ENCODE assay signal across 10 cellular contexts in the genomic region with DNA sequence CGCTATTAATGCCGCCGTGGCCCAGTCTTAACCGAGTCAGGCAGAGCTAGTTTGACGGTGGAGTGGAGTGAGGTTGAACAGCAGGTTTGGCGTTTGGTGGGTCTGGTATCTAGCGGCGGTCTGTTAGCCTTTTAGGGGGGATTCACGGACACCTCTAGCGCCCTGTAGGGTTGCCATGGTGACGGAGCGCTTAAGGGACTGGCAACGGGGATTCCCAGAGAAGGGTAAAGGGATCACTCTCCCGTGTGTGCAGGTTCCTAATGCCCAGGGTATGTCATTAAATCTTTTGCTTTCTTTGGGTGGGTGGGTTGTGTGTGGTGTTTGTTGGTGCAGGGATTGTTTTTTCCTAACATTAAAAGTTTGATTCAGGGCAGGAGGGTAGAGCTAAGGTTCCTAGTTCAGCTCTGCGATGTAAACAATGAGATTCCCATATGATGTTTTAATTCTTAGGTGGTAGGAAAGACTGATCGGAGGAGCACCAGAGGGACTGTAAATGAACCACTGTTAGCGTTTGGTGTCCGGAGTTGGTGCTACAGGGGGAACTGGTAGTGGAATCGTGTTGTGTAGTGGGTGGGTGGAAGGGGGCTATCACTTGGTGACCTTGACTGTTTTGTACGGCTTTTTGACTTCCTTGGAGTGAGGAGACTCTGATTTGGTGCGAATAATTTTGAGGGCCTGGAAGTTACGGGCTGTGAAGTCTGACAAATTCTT. TPM values are rescaled to one million over a fixed set of nuclear protein-coding genes. Genes with fewer than 3 reads are reported as not detected.
DNase-seq lines count a peak whose midpoint lies in the region; ATAC-seq, FAIRE-seq and TF ChIP-seq lines count a peak whose summit lies in the region.
"Had no signal": no experiment of that assay in that cellular context is flagged by ENCODE, and none has a peak within 500 bp of the region (broad histone marks: within the 10 kb centered on the region; RNA-seq: fewer than 3 reads in every experiment).

No MANE protein-coding gene starts in this region.

- H3K27ac ChIP-seq in hepatocyte = peak overlapping the region; percentile 59
- H3K27ac ChIP-seq in skeletal muscle tissue (ENCODE audit: low read depth, low read length) = peak overlapping the region; percentile 100

- TF ChIP-seq CTCF in hepatocyte (IDR thresholded peaks at IDR 0.05; ENCODE audit: poor library complexity) = no peak

- H3K9me3 ChIP-seq in hepatocyte (ENCODE audit: low read depth) (no peaks in the 10 kb centered on the region), skeletal muscle tissue (ENCODE audit: control insufficient read depth in 3 of 3, low read length in 3 of 3) (no peaks in the 10 kb centered on the region)

- peaks cover 31% of the 10 kb centered on the region for H3K4me1 Mint-ChIP-seq in activated naive CD4-positive, alpha-beta T cell treated with anti-CD3 and anti-CD28 coated beads, Interleukin-2, amount 50 U/mL, for 24 hours

- H3K79me2 ChIP-seq in hepatocyte = peaks cover 83% of the 10 kb centered on the region

- H4K20me1 ChIP-seq in hepatocyte (ENCODE audit: insufficient read depth, poor library complexity, severe bottlenecking) = peaks cover 62% of the 10 kb centered on the region

- peak overlapping the region; percentile 83 to 93 (median 93) for H3K9ac ChIP-seq in skeletal muscle tissue (ENCODE audit: low read depth in 1 of 3, low read length in 3 of 3)

- WGBS in hepatocyte (ENCODE audit: low lambda C conversion rate, missing lambda C conversion rate) = under 1% methylated on average over 22 of the region's 22 CpGs

- peak overlapping the region; percentile 97 for H3K4me3 Mint-ChIP-seq in activated naive CD4-positive, alpha-beta T cell treated with anti-CD3 and anti-CD28 coated beads, Interleukin-2, amount 50 U/mL, for 24 hours

- H3K4me2 ChIP-seq in hepatocyte = peak overlapping the region; percentile 92

- H3K36me3 Mint-ChIP-seq in activated naive CD4-positive, alpha-beta T cell treated with anti-CD3 and anti-CD28 coated beads, Interleukin-2, amount 50 U/mL, for 24 hours = peaks cover 59% of the 10 kb centered on the region

- H3K27me3 ChIP-seq in hepatocyte = no peaks in the 10 kb centered on the region
- H3K27me3 ChIP-seq in skeletal muscle tissue (ENCODE audit: control insufficient read depth in 3 of 3, insufficient read depth in 3 of 3, low read length in 3 of 3) = no peaks in the 10 kb centered on the region

- TF ChIP-seq POLR2A in GM12892 (IDR thresholded peaks at IDR 0.05; ENCODE audit: low read depth, low read length) = no peak

- peak; percentile 74 for DNase-seq in DMS 273 (lab: John Stamatoyannopoulos, UW; ENCODE audit: unreplicated experiment)
- no peak for DNase-seq in DMS 273 treated with DMSO at 0.1 percent for 48 hours (lab: John Stamatoyannopoulos, UW)
- peak; percentile 43 for DNase-seq in NCI-H2227 treated with DMSO at 0.1 percent for 48 hours (lab: John Stamatoyannopoulos, UW)
- peak; percentile 72 for DNase-seq in hepatocyte (ENCODE audit: low spot score)
- DNase-seq in GM12892 (ENCODE audit: insufficient read length) = no peak

- H3K27ac Mint-ChIP-seq in activated naive CD4-positive, alpha-beta T cell treated with anti-CD3 and anti-CD28 coated beads, Interleukin-2, amount 50 U/mL, for 24 hours = peak overlapping the region; percentile 89

- H3K27me3 Mint-ChIP-seq in activated naive CD4-positive, alpha-beta T cell treated with anti-CD3 and anti-CD28 coated beads, Interleukin-2, amount 50 U/mL, for 24 hours = no peaks in the 10 kb centered on the region

- FAIRE-seq in GM12892 (lab: Jason Lieb, UNC) = no peak
- FAIRE-seq: A204.1, colon had no signal

- H3K36me3 ChIP-seq in hepatocyte (replicated peaks; ENCODE audit: insufficient read depth, low read depth) (no peaks in the 10 kb centered on the region), skeletal muscle tissue (ENCODE audit: control insufficient read depth in 3 of 3, insufficient read depth in 3 of 3, low read length in 3 of 3) (peaks cover 47 to 62% (median 60%) of the 10 kb centered on the region in 3 donors)

- no peak overlapping the region for H2AFZ ChIP-seq in hepatocyte

- H3K9me3 Mint-ChIP-seq in activated naive CD4-positive, alpha-beta T cell treated with anti-CD3 and anti-CD28 coated beads, Interleukin-2, amount 50 U/mL, for 24 hours = no peaks in the 10 kb centered on the region

- ATAC-seq in HG02840 (IDR thresholded peaks at IDR 0.05; ENCODE audit: low FRiP score, unreplicated experiment) = no peak

- no peaks in the 10 kb centered on the region for H3K9me2 ChIP-seq in hepatocyte (replicated peaks; ENCODE audit: insufficient read depth)

- H3K4me3 ChIP-seq in hepatocyte (peak overlapping the region; percentile 44), skeletal muscle tissue (ENCODE audit: low read length in 3 of 3) (peak overlapping the region; percentile 86 to 98 (median 87))

- H3K4me1 ChIP-seq in hepatocyte (ENCODE audit: insufficient read depth) (peaks cover 30% of the 10 kb centered on the region), skeletal muscle tissue (ENCODE audit: control insufficient read depth in 3 of 3, insufficient read depth in 3 of 3, low read length in 3 of 3) (peaks cover 23 to 45% (median 37%) of the 10 kb centered on the region in 3 donors)

RNA-seq across cellular contexts. Expression of gene BRD2, which starts 4.9 kb away (rescaled TPM):
- total RNA-seq in hepatocyte = 132 and 133 TPM in 2 replicates
- polyA plus RNA-seq in hepatocyte = 106 and 118 TPM in 2 replicates
- total RNA-seq in skeletal muscle tissue = 36.5 TPM
- polyA plus RNA-seq in GM12892 (2012; ENCODE audit: missing spikeins) = 187 TPM

RNA-seq across cellular contexts. Expression of gene HLA-DMA, which starts 20.4 kb away (rescaled TPM):
- total RNA-seq in hepatocyte (9.0 and 9.5 TPM in 2 replicates), skeletal muscle tissue (6.3 TPM)
- 4.7 and 9.2 TPM in 2 replicates for polyA plus RNA-seq in hepatocyte
- polyA plus RNA-seq in GM12892 (2012; ENCODE audit: missing spikeins) = 301 TPM

RNA-seq across cellular contexts. Expression of gene HLA-DMB, which starts 32.5 kb away (rescaled TPM):
- total RNA-seq in hepatocyte (1.00 and 1.0 TPM in 2 replicates), skeletal muscle tissue (6.3 TPM)
- 1.7 TPM in 1 of 2 replicates, not detected in the other for polyA plus RNA-seq in hepatocyte
- 251 TPM for polyA plus RNA-seq in GM12892 (2012; ENCODE audit: missing spikeins)

RNA-seq across cellular contexts. Expression of gene HLA-DOA, which starts 36.1 kb away (rescaled TPM):
- total RNA-seq in hepatocyte (1.4 and 2.0 TPM in 2 replicates), skeletal muscle tissue (1.0 TPM)
- polyA plus RNA-seq in hepatocyte = 0.79 and 0.83 TPM in 2 replicates
- 84.4 TPM for polyA plus RNA-seq in GM12892 (2012; ENCODE audit: missing spikeins)

Comparison
In these comparisons a context has a peak if more than half of its experiments do, and no peak if none do; other contexts are left out.
1. DNase-seq: peak in DMS 273 (single experiment), NCI-H2227 treated with DMSO at 0.1 percent for 48 hours (single experiment) and hepatocyte (single experiment); none in DMS 273 treated with DMSO at 0.1 percent for 48 hours (single experiment) and GM12892 (single experiment).